In the genomic region with DNA sequence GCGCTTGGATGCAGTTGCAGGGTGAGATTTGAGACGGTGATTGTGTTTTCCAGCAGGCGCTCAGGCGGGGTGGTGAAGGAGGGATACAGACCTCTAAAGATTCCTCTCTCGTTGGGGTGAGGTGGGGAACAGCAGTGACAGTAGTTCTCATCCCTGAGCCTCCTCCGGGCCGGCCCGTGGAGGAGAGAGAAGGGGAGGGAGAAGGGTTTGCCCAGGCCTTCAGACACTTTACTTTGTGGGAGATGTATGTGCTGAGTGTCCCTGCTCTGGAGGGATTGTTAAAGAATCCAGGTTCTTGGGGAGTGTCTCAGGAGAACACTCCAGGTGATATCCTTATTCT, we compare ENCODE assay signal across 8 cellular contexts. TPM values are rescaled to one million over a fixed set of nuclear protein-coding genes. Genes with fewer than 3 reads are reported as not detected.
DNase-seq lines count a peak whose midpoint lies in the region; ATAC-seq and TF ChIP-seq lines count a peak whose summit lies in the region.

No MANE protein-coding gene starts in this region.

- BruUV-seq in A673 (replicated peaks; lab: Mats Ljungman, UMichigan): no TSS peak

- H3K36me3 Mint-ChIP-seq in GM23338 (ENCODE audit: low read depth): no peaks in the 10 kb centered on the region
- H3K36me3 Mint-ChIP-seq in activated CD8-positive, alpha-beta T cell treated with anti-CD3 and anti-CD28 coated beads for 36 hours (ENCODE audit: low read depth): peaks cover 11% of the 10 kb centered on the region
- H3K36me3 Mint-ChIP-seq in stimulated activated memory B cell treated with anti-CD40 and anti-IgM and Interleukin-4, amounts not matched to agents 10 μg/mL and 1 μg/mL and 100 μg/mL, for 72 hours: peaks cover 10% of the 10 kb centered on the region

- WGBS in hepatocyte (ENCODE audit: low lambda C conversion rate, missing lambda C conversion rate): 1% methylated on average over 8 of the region's 8 CpGs

- intact Hi-C loops in A673 (cut with micrococcal nuclease; ENCODE audit: unreplicated experiment): loop anchor here (10.0 kb wide), 1 partner anchor 250 kb away; no protein-coding TSS in a partner anchor
- intact Hi-C loops in activated CD8-positive, alpha-beta T cell treated with anti-CD3 and anti-CD28 coated beads for 36 hours (cut with micrococcal nuclease): no loop called here

- H3K4me3 Mint-ChIP-seq in GM23338: peak overlapping the region; percentile 94
- peak overlapping the region; percentile 96 for H3K4me3 Mint-ChIP-seq in activated CD8-positive, alpha-beta T cell treated with anti-CD3 and anti-CD28 coated beads for 36 hours
- H3K4me3 Mint-ChIP-seq in stimulated activated memory B cell treated with anti-CD40 and anti-IgM and Interleukin-4, amounts not matched to agents 10 μg/mL and 1 μg/mL and 100 μg/mL, for 72 hours: peak overlapping the region; percentile 99

- H3K4me2 ChIP-seq in GM23338 (peak overlapping the region; percentile 91), hepatocyte (peak overlapping the region; percentile 84)

- H3K4me1 ChIP-seq in A673 (ENCODE audit: insufficient read depth, low read length, poor library complexity, severe bottlenecking) (peaks cover 8% of the 10 kb centered on the region), GM23338 (ENCODE audit: insufficient read depth) (peaks cover 8% of the 10 kb centered on the region; the same call in 1 of the 2 replicates), hepatocyte (ENCODE audit: insufficient read depth) (peaks cover 10% of the 10 kb centered on the region)

- H3K36me3 ChIP-seq in A673 (ENCODE audit: insufficient read depth, low read length, poor library complexity, severe bottlenecking): no peaks in the 10 kb centered on the region
- H3K36me3 ChIP-seq in GM23338 (ENCODE audit: insufficient read depth): no peaks in the 10 kb centered on the region
- H3K36me3 ChIP-seq in hepatocyte (replicated peaks; ENCODE audit: insufficient read depth, low read depth): no peaks in the 10 kb centered on the region

- no peaks in the 10 kb centered on the region for H3K9me3 ChIP-seq in A673 (ENCODE audit: low read depth, low read length, poor library complexity, severe bottlenecking)
- H3K9me3 ChIP-seq in hepatocyte (ENCODE audit: low read depth): no peaks in the 10 kb centered on the region

- CTCF ChIA-PET in A673 (lab: Charles Lee): interaction anchor here (2.1 kb wide), 1 partner anchor 90 kb away, joined by 12 read pairs; no protein-coding TSS in a partner anchor
- CTCF ChIA-PET in activated CD8-positive, alpha-beta T cell treated with anti-CD3 and anti-CD28 coated beads for 36 hours (lab: Charles Lee): interaction anchor here (1.1 to 7.6 kb wide), 11 partner anchors 9 to 90 kb away, joined by 3 to 60 read pairs (median 6); a partner anchor contains a TSS

- no peak for TF ChIP-seq CTCF in A673 (conservative IDR thresholded peaks at IDR 0.05; ENCODE audit: low read depth, low read length)
- TF ChIP-seq CTCF in GM23338 (conservative IDR thresholded peaks at IDR 0.05; ENCODE audit: low read depth in 2 of 2): no peak
- TF ChIP-seq CTCF in activated CD8-positive, alpha-beta T cell treated with anti-CD3 and anti-CD28 coated beads for 36 hours (IDR thresholded peaks at IDR 0.05): no peak
- TF ChIP-seq CTCF in hepatocyte (IDR thresholded peaks at IDR 0.05; ENCODE audit: poor library complexity): peak; percentile 1
- no peak for TF ChIP-seq CTCF in GM20000 (IDR thresholded peaks at IDR 0.05; ENCODE audit: extremely low read depth, missing control alignments)

- no peaks in the 10 kb centered on the region for H3K9me2 ChIP-seq in GM23338 (ENCODE audit: insufficient read depth)
- no peaks in the 10 kb centered on the region for H3K9me2 ChIP-seq in hepatocyte (replicated peaks; ENCODE audit: insufficient read depth)

- H3F3A ChIP-seq in GM23338 (replicated peaks; ENCODE audit: low read depth): no peaks in the 10 kb centered on the region

- POLR2A ChIA-PET in A673 (lab: Charles Lee; ENCODE audit: low non-redundant PET): interaction anchor here (0.6 to 0.7 kb wide), 2 partner anchors 76 to 77 kb away, joined by 3 to 8 read pairs; no protein-coding TSS in a partner anchor
- POLR2A ChIA-PET in activated CD8-positive, alpha-beta T cell treated with anti-CD3 and anti-CD28 coated beads for 36 hours (lab: Charles Lee): interaction anchor here (0.9 to 6.2 kb wide), 7 partner anchors 19 to 85 kb away, joined by 3 to 109 read pairs (median 10); a partner anchor contains a TSS

- peak overlapping the region; percentile 86 for H3K27ac ChIP-seq in A673 (ENCODE audit: low read depth, low read length, poor library complexity, severe bottlenecking)
- no peak overlapping the region for H3K27ac ChIP-seq in GM23338 (ENCODE audit: low read depth)
- peak overlapping the region; percentile 97 for H3K27ac ChIP-seq in hepatocyte

- H4K20me1 ChIP-seq in GM23338 (replicated peaks; ENCODE audit: insufficient read depth) (no peaks in the 10 kb centered on the region; the same call in 1 of the 2 replicates), hepatocyte (ENCODE audit: insufficient read depth, poor library complexity, severe bottlenecking) (no peaks in the 10 kb centered on the region)

- H2AFZ ChIP-seq in GM23338 (peak overlapping the region; percentile 98), hepatocyte (peak overlapping the region; percentile 93)

- H3K27me3 Mint-ChIP-seq in GM23338 (ENCODE audit: insufficient read depth, low read depth, poor library complexity): peaks cover 14% of the 10 kb centered on the region
- H3K27me3 Mint-ChIP-seq in activated CD8-positive, alpha-beta T cell treated with anti-CD3 and anti-CD28 coated beads for 36 hours: no peaks in the 10 kb centered on the region
- no peaks in the 10 kb centered on the region for H3K27me3 Mint-ChIP-seq in stimulated activated memory B cell treated with anti-CD40 and anti-IgM and Interleukin-4, amounts not matched to agents 10 μg/mL and 1 μg/mL and 100 μg/mL, for 72 hours

- peaks cover 8% of the 10 kb centered on the region; the same call in 1 of the 2 replicates for H3K79me2 ChIP-seq in GM23338 (replicated peaks; ENCODE audit: insufficient read depth)
- peaks cover 44% of the 10 kb centered on the region for H3K79me2 ChIP-seq in hepatocyte

- H3K27me3 ChIP-seq in A673 (replicated peaks; ENCODE audit: insufficient read depth, low read depth, low read length, poor library complexity): no peaks in the 10 kb centered on the region
- no peaks in the 10 kb centered on the region for H3K27me3 ChIP-seq in GM23338 (ENCODE audit: insufficient read depth)
- H3K27me3 ChIP-seq in hepatocyte: peaks cover 4% of the 10 kb centered on the region

- DNase-seq in A673 (ENCODE audit: low spot score) (no peak), GM23338 (ENCODE audit: low spot score) (no peak), hepatocyte (ENCODE audit: low spot score) (no peak), NOMO-1 treated with DMSO at 0.1 percent for 48 hours (lab: John Stamatoyannopoulos, UW; ENCODE audit: unreplicated experiment) (no peak), NCI-H146 treated with DMSO at 0.1 percent for 48 hours (lab: John Stamatoyannopoulos, UW; ENCODE audit: unreplicated experiment) (no peak), GM20000 (ENCODE audit: low spot score) (no peak)
- no peak for DNase-seq in activated CD8-positive, alpha-beta T cell treated with anti-CD3 and anti-CD28 coated beads for 36 hours

- H3K9me3 Mint-ChIP-seq in GM23338: no peaks in the 10 kb centered on the region; the same call in 2 of the 3 replicates
- no peaks in the 10 kb centered on the region for H3K9me3 Mint-ChIP-seq in activated CD8-positive, alpha-beta T cell treated with anti-CD3 and anti-CD28 coated beads for 36 hours
- H3K9me3 Mint-ChIP-seq in stimulated activated memory B cell treated with anti-CD40 and anti-IgM and Interleukin-4, amounts not matched to agents 10 μg/mL and 1 μg/mL and 100 μg/mL, for 72 hours: no peaks in the 10 kb centered on the region

- peaks cover 10% of the 10 kb centered on the region for H3K4me1 Mint-ChIP-seq in GM23338
- peaks cover 35% of the 10 kb centered on the region for H3K4me1 Mint-ChIP-seq in activated CD8-positive, alpha-beta T cell treated with anti-CD3 and anti-CD28 coated beads for 36 hours (ENCODE audit: low read depth)
- peaks cover 79% of the 10 kb centered on the region for H3K4me1 Mint-ChIP-seq in stimulated activated memory B cell treated with anti-CD40 and anti-IgM and Interleukin-4, amounts not matched to agents 10 μg/mL and 1 μg/mL and 100 μg/mL, for 72 hours

- H3K4me3 ChIP-seq in A673 (ENCODE audit: low read depth, low read length, poor library complexity, severe bottlenecking) (peak overlapping the region; percentile 87), GM23338 (peak overlapping the region; percentile 97), hepatocyte (peak overlapping the region; percentile 99)

- no peak; the same call in 1 of the 3 replicates for ATAC-seq in GM23338
- ATAC-seq in activated CD8-positive, alpha-beta T cell treated with anti-CD3 and anti-CD28 coated beads for 36 hours: peak; percentile 4
- peak; percentile 18 for ATAC-seq in stimulated activated memory B cell treated with anti-CD40 and anti-IgM and Interleukin-4, amounts not matched to agents 10 μg/mL and 1 μg/mL and 100 μg/mL, for 72 hours

- H3K27ac Mint-ChIP-seq in GM23338: peak overlapping the region; percentile 52
- H3K27ac Mint-ChIP-seq in activated CD8-positive, alpha-beta T cell treated with anti-CD3 and anti-CD28 coated beads for 36 hours: peak overlapping the region; percentile 96
- peak overlapping the region; percentile 97 for H3K27ac Mint-ChIP-seq in stimulated activated memory B cell treated with anti-CD40 and anti-IgM and Interleukin-4, amounts not matched to agents 10 μg/mL and 1 μg/mL and 100 μg/mL, for 72 hours

RNA-seq across cellular contexts. Expression of a gene that starts 41.0 kb away (rescaled TPM):
- total RNA-seq in A673 (2021) (4.3 and 6.8 TPM in 2 replicates), hepatocyte (1.3 TPM in 1 of 2 replicates, not detected in the other)
- 2.8 TPM in 1 of 2 replicates, not detected in the other for total RNA-seq in GM23338 (2014; rRNA removed; shearing (Covaris generic))
- polyA plus RNA-seq in GM23338 (2016; fragmentation: Nextera tagmentation; extraction: Ambion mirVana) (5.5 and 6.2 TPM in 2 replicates), hepatocyte (3.1 and 3.3 TPM in 2 replicates)
- 100 to 1,000 TPM; 219 to 229 TPM for total RNA-seq in activated CD8-positive, alpha-beta T cell treated with anti-CD3 and anti-CD28 coated beads for 36 hours

RNA-seq across cellular contexts. Expression of a gene that starts 41.5 kb away (rescaled TPM):
- 11.7 and 12.3 TPM in 2 replicates for total RNA-seq in A673 (2021)
- total RNA-seq in GM23338 (2014; rRNA removed; shearing (Covaris generic)): 16.5 and 22.0 TPM in 2 replicates
- 13.8 and 14.2 TPM in 2 replicates for polyA plus RNA-seq in GM23338 (2016; fragmentation: Nextera tagmentation; extraction: Ambion mirVana)
- total RNA-seq in activated CD8-positive, alpha-beta T cell treated with anti-CD3 and anti-CD28 coated beads for 36 hours: 100 to 1,000 TPM; 210 to 211 TPM
- 13.7 and 15.2 TPM in 2 replicates for total RNA-seq in hepatocyte
- 11.0 and 14.1 TPM in 2 replicates for polyA plus RNA-seq in hepatocyte

RNA-seq across cellular contexts. Expression of a gene that starts 45.9 kb away (rescaled TPM):
- total RNA-seq in A673 (2021) (0.34 and 0.46 TPM in 2 replicates), hepatocyte (1.00 and 1.0 TPM in 2 replicates)
- total RNA-seq in GM23338 (2014; rRNA removed; shearing (Covaris generic)): 1.3 and 1.6 TPM in 2 replicates
- polyA plus RNA-seq in GM23338 (2016; fragmentation: Nextera tagmentation; extraction: Ambion mirVana) (0.70 and 1.4 TPM in 2 replicates), hepatocyte (1.7 TPM in 1 of 2 replicates, not detected in the other)
- total RNA-seq in activated CD8-positive, alpha-beta T cell treated with anti-CD3 and anti-CD28 coated beads for 36 hours: 1 to 10 TPM; 3.5 to 3.6 TPM

RNA-seq across cellular contexts. Expression of a gene that starts 51.1 kb away (rescaled TPM):
- 20.2 and 21.8 TPM in 2 replicates for total RNA-seq in A673 (2021)
- total RNA-seq in GM23338 (2014; rRNA removed; shearing (Covaris generic)): 16.5 and 20.2 TPM in 2 replicates
- 27.1 and 27.6 TPM in 2 replicates for polyA plus RNA-seq in GM23338 (2016; fragmentation: Nextera tagmentation; extraction: Ambion mirVana)
- total RNA-seq in activated CD8-positive, alpha-beta T cell treated with anti-CD3 and anti-CD28 coated beads for 36 hours: 100 to 1,000 TPM; 370 to 371 TPM
- 19.1 and 25.7 TPM in 2 replicates for total RNA-seq in hepatocyte
- polyA plus RNA-seq in hepatocyte: 18.6 and 36.7 TPM in 2 replicates

RNA-seq across cellular contexts. Expression of a gene that starts 56.4 kb away (rescaled TPM):
- total RNA-seq in A673 (2021) (39.2 and 46.5 TPM in 2 replicates), hepatocyte (5.9 and 11.7 TPM in 2 replicates)
- 9.5 and 102 TPM in 2 replicates for total RNA-seq in GM23338 (2014; rRNA removed; shearing (Covaris generic))
- polyA plus RNA-seq in GM23338 (2016; fragmentation: Nextera tagmentation; extraction: Ambion mirVana) (3.4 and 4.9 TPM in 2 replicates), hepatocyte (1.2 and 1.7 TPM in 2 replicates)
- total RNA-seq in activated CD8-positive, alpha-beta T cell treated with anti-CD3 and anti-CD28 coated beads for 36 hours: 100 to 1,000 TPM; 110 to 113 TPM

Comparison
In these comparisons a context has a peak if more than half of its experiments do, and no peak if none do; other contexts are left out.
1. RNA of a gene that starts 41.0 kb away (total RNA-seq): 219 to 229 TPM in activated CD8-positive, alpha-beta T cell treated with anti-CD3 and anti-CD28 coated beads for 36 hours; 4.3 to 6.8 TPM in A673, 2.8 TPM in GM23338 and 1.3 TPM in hepatocyte; every median in the first group is over 10 times any median in the second.
2. Peak in every context shown above with its lines, with median percentiles within 50 percentile points of each other: H3K4me3 ChIP-seq, H3K27ac Mint-ChIP-seq and H3K4me3 Mint-ChIP-seq.